1 cellular context compared by ENCODE assay signal in the genomic region with DNA sequence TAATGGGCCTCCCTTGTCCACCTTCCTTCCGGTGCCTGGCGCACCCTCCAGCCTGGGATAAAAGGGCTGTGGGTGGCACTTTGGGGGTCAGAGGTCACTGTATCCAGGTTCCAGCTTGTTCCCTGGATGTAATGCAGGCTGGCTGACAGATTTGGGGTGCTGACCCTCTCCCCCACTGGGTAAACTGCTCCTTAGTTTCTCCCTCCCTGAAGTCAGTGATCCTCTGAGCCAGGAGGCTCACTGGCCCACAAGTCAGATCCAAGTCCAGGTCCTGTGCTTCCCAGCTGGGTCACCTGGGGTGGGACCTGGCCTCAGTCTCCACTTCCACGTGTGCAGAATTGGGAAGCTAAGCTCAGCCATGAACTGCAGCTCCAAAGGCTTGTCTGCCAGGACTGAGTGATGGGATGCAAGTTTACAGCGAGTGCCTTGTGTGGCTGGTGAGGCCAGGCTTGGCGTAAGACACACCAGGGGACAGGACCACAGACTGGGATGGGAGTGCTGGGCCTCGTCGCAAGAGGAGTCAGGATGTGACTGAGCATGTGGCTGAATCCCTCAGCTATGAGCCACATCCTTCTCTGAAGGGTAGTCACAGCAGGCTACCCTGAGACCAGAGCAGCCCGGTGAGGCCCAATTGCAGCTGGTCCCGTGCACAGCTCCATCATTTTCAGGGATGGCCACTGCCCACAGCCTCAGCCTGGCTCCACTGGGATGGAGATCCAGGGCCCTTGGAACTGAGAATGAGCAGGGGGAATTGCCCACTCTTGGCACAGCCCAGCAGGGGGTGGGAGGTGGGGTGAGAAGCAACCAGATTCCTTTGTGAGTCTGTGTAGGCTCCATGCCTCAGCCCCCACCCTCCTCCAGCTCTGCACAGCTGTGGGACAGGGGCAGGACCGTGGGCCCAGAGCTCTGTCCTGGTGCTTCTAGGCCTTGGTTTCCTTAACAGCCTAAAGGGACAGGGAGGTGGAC.
TF ChIP-seq lines count a peak whose summit lies in the region.

No MANE protein-coding gene starts in this region.

TF ChIP-seq in HEK293, 187 proteins besides CTCF, POLR2A, EP300 and RAD21 (continued from another document):
- TF ChIP-seq, protein P1, sequence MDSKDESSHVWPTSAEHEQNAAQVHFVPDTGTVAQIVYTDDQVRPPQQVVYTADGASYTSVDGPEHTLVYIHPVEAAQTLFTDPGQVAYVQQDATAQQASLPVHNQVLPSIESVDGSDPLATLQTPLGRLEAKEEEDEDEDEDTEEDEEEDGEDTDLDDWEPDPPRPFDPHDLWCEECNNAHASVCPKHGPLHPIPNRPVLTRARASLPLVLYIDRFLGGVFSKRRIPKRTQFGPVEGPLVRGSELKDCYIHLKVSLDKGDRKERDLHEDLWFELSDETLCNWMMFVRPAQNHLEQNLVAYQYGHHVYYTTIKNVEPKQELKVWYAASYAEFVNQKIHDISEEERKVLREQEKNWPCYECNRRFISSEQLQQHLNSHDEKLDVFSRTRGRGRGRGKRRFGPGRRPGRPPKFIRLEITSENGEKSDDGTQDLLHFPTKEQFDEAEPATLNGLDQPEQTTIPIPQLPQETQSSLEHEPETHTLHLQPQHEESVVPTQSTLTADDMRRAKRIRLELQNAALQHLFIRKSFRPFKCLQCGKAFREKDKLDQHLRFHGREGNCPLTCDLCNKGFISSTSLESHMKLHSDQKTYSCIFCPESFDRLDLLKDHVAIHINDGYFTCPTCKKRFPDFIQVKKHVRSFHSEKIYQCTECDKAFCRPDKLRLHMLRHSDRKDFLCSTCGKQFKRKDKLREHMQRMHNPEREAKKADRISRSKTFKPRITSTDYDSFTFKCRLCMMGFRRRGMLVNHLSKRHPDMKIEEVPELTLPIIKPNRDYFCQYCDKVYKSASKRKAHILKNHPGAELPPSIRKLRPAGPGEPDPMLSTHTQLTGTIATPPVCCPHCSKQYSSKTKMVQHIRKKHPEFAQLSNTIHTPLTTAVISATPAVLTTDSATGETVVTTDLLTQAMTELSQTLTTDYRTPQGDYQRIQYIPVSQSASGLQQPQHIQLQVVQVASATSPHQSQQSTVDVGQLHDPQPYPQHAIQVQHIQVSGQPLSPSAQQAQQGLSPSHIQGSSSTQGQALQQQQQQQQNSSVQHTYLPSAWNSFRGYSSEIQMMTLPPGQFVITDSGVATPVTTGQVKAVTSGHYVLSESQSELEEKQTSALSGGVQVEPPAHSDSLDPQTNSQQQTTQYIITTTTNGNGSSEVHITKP (tag by site-specific recombination; IDR thresholded peaks at IDR 0.05) = 0 out of 2 replicates have a peak, but pooled peaks have one; percentile 22
- TF ChIP-seq ZIC2 (tag by site-specific recombination; IDR thresholded peaks at IDR 0.05) (peak; percentile 91), ZNF600 (tag by site-specific recombination; IDR thresholded peaks at IDR 0.05) (peak; percentile 15; the same call in 1 of the 2 replicates), SP2 (tag by site-specific recombination; IDR thresholded peaks at IDR 0.05) (peak; percentile 25; the same call in 1 of the 2 replicates), ZNF561 (tag by site-specific recombination; IDR thresholded peaks at IDR 0.05; ENCODE audit: borderline replicate concordance) (no peak), ZNF791 (tag by site-specific recombination; IDR thresholded peaks at IDR 0.05) (no peak), GLI2 (tag by site-specific recombination; IDR thresholded peaks at IDR 0.05; ENCODE audit: borderline replicate concordance, low read depth) (no peak), ZNF366 (tag by site-specific recombination; conservative IDR thresholded peaks at IDR 0.05) (no peak), EGR2 (tag by site-specific recombination; IDR thresholded peaks at IDR 0.05; ENCODE audit: low read depth) (peak; percentile 86), ZNF664 (tag by site-specific recombination; IDR thresholded peaks at IDR 0.05) (no peak), ZNF19 (tag by site-specific recombination; IDR thresholded peaks at IDR 0.05; ENCODE audit: low read depth) (no peak)
